8 cellular contexts compared by ENCODE assay signal in the genomic region with DNA sequence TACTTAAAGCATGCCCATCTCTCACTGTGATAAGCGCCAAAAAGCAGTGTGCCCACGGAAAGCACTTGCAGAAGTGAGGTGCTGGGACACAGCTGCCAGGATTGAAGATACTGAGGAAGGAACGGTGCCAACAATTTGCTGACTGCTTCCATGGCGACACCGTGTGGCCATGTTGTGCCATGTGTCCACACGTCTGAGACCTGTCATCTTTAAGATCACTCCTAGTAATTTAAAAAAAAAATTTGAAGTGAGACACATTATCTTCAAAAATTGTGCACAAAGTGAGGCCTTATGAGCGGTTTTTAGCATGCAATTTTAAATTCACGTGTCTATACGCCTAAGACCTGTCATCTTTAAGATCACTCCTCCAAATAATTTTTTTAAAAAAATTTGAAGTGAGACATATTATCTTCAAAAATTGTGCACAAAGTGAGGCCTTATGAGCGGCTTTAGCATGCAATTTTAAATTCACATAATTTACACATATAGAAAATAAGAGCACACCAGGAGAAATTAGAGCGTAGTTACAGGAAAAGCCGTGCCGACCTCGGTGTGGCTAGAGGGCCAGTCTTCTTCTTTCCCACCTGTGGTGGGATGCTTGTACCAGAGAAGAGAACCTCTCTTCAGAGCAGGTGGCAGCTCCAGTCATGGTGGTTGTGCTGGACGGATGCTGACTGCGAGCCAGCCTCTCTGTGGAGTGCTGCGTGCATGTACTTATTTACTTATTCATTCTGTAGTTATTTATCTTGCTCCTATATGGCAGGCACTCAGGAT. TPM values are rescaled to one million over a fixed set of nuclear protein-coding genes. Genes with fewer than 3 reads are reported as not detected.
DNase-seq lines count a peak whose midpoint lies in the region; ATAC-seq, FAIRE-seq and TF ChIP-seq lines count a peak whose summit lies in the region.

No MANE protein-coding gene starts in this region.

- H3K9ac ChIP-seq in DND-41 (ENCODE audit: low read depth, low read length) (no peak overlapping the region), kidney (ENCODE audit: low read length in 2 of 2) (no peak overlapping the region)

- H3K79me2 ChIP-seq in DND-41 (ENCODE audit: insufficient read depth, low read length) = no peaks in the 10 kb centered on the region

- H3K9me3 ChIP-seq in DND-41 (ENCODE audit: insufficient read depth, low read length, severe bottlenecking) = no peaks in the 10 kb centered on the region
- no peaks in the 10 kb centered on the region for H3K9me3 ChIP-seq in KOPT-K1 (ENCODE audit: insufficient read depth, low read length, poor library complexity, severe bottlenecking)
- H3K9me3 ChIP-seq in body of pancreas = no peaks in the 10 kb centered on the region
- no peaks in the 10 kb centered on the region for H3K9me3 ChIP-seq in kidney (ENCODE audit: control insufficient read depth in 1 of 2, low read length in 2 of 2)

- WGBS in body of pancreas, 2 donors = 24 to 33% methylated on average over 17 of the region's 17 CpGs

- no peak for FAIRE-seq in kidney (lab: Jason Lieb, UNC)

- H3K4me1 ChIP-seq in DND-41 (ENCODE audit: insufficient read depth, low read length) = no peaks in the 10 kb centered on the region
- H3K4me1 ChIP-seq in body of pancreas = peaks cover 11% of the 10 kb centered on the region
- H3K4me1 ChIP-seq in kidney (ENCODE audit: control insufficient read depth in 1 of 2, insufficient read depth in 1 of 2, low read depth in 1 of 2, low read length in 2 of 2) = no peaks in the 10 kb centered on the region

- ATAC-seq in DND-41 (ENCODE audit: insufficient read depth, low read depth) (peak; percentile 85), body of pancreas (no peak), GM21529 (IDR thresholded peaks at IDR 0.05; ENCODE audit: unreplicated experiment) (no peak)

- no peak for TF ChIP-seq POLR2A in body of pancreas (IDR thresholded peaks at IDR 0.05)

- H3K4me3 ChIP-seq in DND-41 (ENCODE audit: low read depth in 1 of 2, low read length in 2 of 2) (no peak overlapping the region), body of pancreas (no peak overlapping the region), kidney (ENCODE audit: low read length in 2 of 2) (no peak overlapping the region)

- H3K27ac ChIP-seq in DND-41 (ENCODE audit: low read length) = no peak overlapping the region
- H3K27ac ChIP-seq in KOPT-K1 (ENCODE audit: low read depth, low read length, poor library complexity, severe bottlenecking) = peak overlapping the region; percentile 1
- H3K27ac ChIP-seq in body of pancreas = no peak overlapping the region
- H3K27ac ChIP-seq in kidney (ENCODE audit: low read depth in 2 of 2, low read length in 2 of 2) = no peak overlapping the region

- H3K36me3 ChIP-seq in DND-41 (ENCODE audit: insufficient read depth, low read length) (no peaks in the 10 kb centered on the region), KOPT-K1 (ENCODE audit: insufficient read depth, low read length) (no peaks in the 10 kb centered on the region), body of pancreas (replicated peaks in 1 of 2; ENCODE audit: insufficient read depth in 1 of 2, low read depth in 2 of 2) (no peaks in the 10 kb centered on the region), kidney (ENCODE audit: control insufficient read depth in 1 of 2, insufficient read depth in 2 of 2, low read length in 2 of 2) (no peaks in the 10 kb centered on the region)

- H3K27me3 ChIP-seq in DND-41 (ENCODE audit: insufficient read depth, low read length, poor library complexity) (no peaks in the 10 kb centered on the region), body of pancreas (peaks cover 0 to 11% of the 10 kb centered on the region in 2 donors)

- H2AFZ ChIP-seq in DND-41 (ENCODE audit: low read depth, low read length) = no peak overlapping the region

- no peak overlapping the region for H3K4me2 ChIP-seq in DND-41 (ENCODE audit: insufficient read depth, low read length)

- DNase-seq in DND-41 (peak; percentile 67), SKM-1 treated with dmso at 0.1 percent for 144 hours (lab: John Stamatoyannopoulos, UW; ENCODE audit: unreplicated experiment) (peak; percentile 77), body of pancreas (peak; percentile 59 to 77 (median 65)), kidney (no peak), COLO829 (ENCODE audit: low spot score) (no peak)
- DNase-seq in stimulated activated CD4-positive, alpha-beta T cell treated with anti-CD3 and anti-CD28 coated beads, Interleukin-4, amount 100 ng/mL, for 4 hours = peak; percentile 44

- TF ChIP-seq CTCF in DND-41 (IDR thresholded peaks at IDR 0.05; ENCODE audit: borderline replicate concordance, extremely low read depth, low read length, poor library complexity, severe bottlenecking) (peak; percentile 73), body of pancreas (IDR thresholded peaks at IDR 0.05) (peak; percentile 48 to 66 (median 64)), kidney (IDR thresholded peaks at IDR 0.05; ENCODE audit: borderline replicate concordance, extremely low read depth, insufficient read depth) (peak; percentile 63)

- intact Hi-C loops in body of pancreas (cut with DNase I) = no loop called here
- intact Hi-C loops in kidney (cut with DNase I) = no loop called here

- H4K20me1 ChIP-seq in DND-41 (ENCODE audit: insufficient read depth, low read length) = no peaks in the 10 kb centered on the region

RNA-seq across cellular contexts. Expression of a gene that starts 21.4 kb away (rescaled TPM):
- total RNA-seq in body of pancreas (1 to 10 TPM; 6.3 to 7.5 TPM), kidney (29.4 TPM)
- 6.9 TPM for polyA plus RNA-seq in kidney (ENCODE audit: insufficient read depth, low read depth, low replicate concordance)

Comparison
In these comparisons a context has a peak if more than half of its experiments do, and no peak if none do; other contexts are left out.
1. DNase-seq: peak in DND-41 (single experiment), SKM-1 treated with dmso at 0.1 percent for 144 hours (single experiment), body of pancreas (4 of 4) and stimulated activated CD4-positive, alpha-beta T cell treated with anti-CD3 and anti-CD28 coated beads, Interleukin-4, amount 100 ng/mL, for 4 hours (2 of 2); none in kidney (single experiment) and COLO829 (single experiment).
2. Peak in every context shown above with its lines, with median percentiles within 50 percentile points of each other: CTCF ChIP-seq.